ENCODE assay signal across 1 cellular context in the genomic region with DNA sequence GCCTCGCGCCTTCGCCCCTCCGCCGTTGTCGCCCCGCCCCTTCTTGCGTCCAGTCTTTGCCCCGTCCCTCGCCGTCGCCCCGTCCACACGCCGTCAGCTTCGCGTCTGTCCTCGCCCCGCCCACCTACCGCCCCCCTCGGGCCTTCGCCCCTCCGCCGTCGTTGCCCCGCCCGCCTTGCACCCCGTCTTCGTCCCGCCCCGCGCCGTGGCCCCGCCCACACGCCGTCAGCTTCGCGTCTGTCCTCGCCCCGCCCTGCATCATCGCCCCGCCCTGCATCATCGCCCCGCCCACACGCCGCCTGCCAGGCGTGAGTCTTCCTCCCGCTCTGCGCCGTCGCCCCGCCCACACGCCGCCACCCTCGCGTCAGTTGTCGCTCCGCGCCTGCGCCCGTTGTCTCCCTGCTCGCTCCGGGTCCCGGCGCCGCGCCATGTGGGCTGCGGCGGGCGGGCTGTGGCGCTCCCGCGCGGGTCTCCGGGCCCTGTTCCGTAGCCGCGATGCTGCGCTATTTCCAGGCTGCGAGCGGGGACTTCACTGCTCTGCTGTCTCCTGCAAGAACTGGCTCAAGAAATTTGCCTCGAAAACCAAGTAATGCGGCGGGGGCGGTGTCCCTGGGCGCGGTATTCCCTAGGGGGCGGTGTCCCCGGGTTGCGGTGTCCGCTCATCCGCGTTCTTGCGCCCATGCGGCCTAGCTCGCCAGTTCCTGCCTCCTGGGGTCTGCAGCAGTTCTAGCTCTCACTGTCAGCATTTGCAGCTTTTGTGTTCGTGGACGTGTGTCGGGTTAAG.
A peak's percentile ranks its signal among the peaks of the same experiment; 100 is the strongest.
TF ChIP-seq lines count a peak whose summit lies in the region.

A gene with protein sequence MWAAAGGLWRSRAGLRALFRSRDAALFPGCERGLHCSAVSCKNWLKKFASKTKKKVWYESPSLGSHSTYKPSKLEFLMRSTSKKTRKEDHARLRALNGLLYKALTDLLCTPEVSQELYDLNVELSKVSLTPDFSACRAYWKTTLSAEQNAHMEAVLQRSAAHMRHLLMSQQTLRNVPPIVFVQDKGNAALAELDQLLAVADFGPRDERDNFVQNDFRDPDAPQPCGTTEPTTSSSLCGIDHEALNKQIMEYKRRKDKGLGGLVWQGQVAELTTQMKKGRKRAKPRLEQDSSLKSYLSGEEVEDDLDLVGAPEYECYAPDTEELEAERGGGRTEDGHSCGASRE (plus strand): TSS at position 367 of the 784 bp plus-strand sequence. CDS start 62 bp downstream, at position 429.

TF ChIP-seq in HepG2, 621 proteins besides CTCF, POLR2A, EP300 and RAD21 (continued from another document and continues in another):
- TF ChIP-seq PRMT3 (CRISPR knock-in tag; IDR thresholded peaks at IDR 0.05; ENCODE audit: borderline replicate concordance, low read depth) (peak; percentile 77; the same call in 1 of the 2 replicates), ZNF512B (CRISPR knock-in tag; IDR thresholded peaks at IDR 0.05; ENCODE audit: borderline replicate concordance) (no peak), MBD4 (IDR thresholded peaks at IDR 0.05; ENCODE audit: borderline replicate concordance, low read length) (no peak), ETS1 (CRISPR knock-in tag; IDR thresholded peaks at IDR 0.05) (no peak), AGO1 (IDR thresholded peaks at IDR 0.05; ENCODE audit: low read depth, low read length, poor library complexity, severe bottlenecking) (peak; percentile 69), ZNF724P (CRISPR knock-in tag; IDR thresholded peaks at IDR 0.05; ENCODE audit: borderline replicate concordance) (no peak), DNMT1 (CRISPR knock-in tag; IDR thresholded peaks at IDR 0.05) (no peak), SMAD3 (CRISPR knock-in tag; IDR thresholded peaks at IDR 0.05) (peak; percentile 44; the same call in 1 of the 2 replicates), ZNF775 (CRISPR knock-in tag; IDR thresholded peaks at IDR 0.05; ENCODE audit: borderline replicate concordance) (no peak), ZNF572 (CRISPR knock-in tag; IDR thresholded peaks at IDR 0.05) (no peak), GMEB2 (CRISPR knock-in tag; IDR thresholded peaks at IDR 0.05; ENCODE audit: low read depth) (no peak; the same call in 1 of the 2 replicates), THAP7 (CRISPR knock-in tag; IDR thresholded peaks at IDR 0.05) (peak; percentile 49; the same call in 1 of the 2 replicates), DNMT3B (CRISPR knock-in tag; conservative IDR thresholded peaks at IDR 0.05) (no peak), ZSCAN31 (CRISPR knock-in tag; IDR thresholded peaks at IDR 0.05; ENCODE audit: low read depth) (no peak; the same call in 1 of the 2 replicates), KMT2A (CRISPR knock-in tag; IDR thresholded peaks at IDR 0.05) (peak; percentile 64), HMGXB4 (CRISPR knock-in tag; IDR thresholded peaks at IDR 0.05; ENCODE audit: borderline replicate concordance in 1 of 2, low read depth in 1 of 2) (peak; percentile 91 to 96), GTF3A (CRISPR knock-in tag; conservative IDR thresholded peaks at IDR 0.05) (no peak), ZNF460 (CRISPR knock-in tag; IDR thresholded peaks at IDR 0.05; ENCODE audit: borderline replicate concordance) (no peak), BCL3 (CRISPR knock-in tag; IDR thresholded peaks at IDR 0.05) (peak; percentile 90; the same call in 1 of the 2 replicates), ZSCAN25 (CRISPR knock-in tag; IDR thresholded peaks at IDR 0.05) (peak; percentile 39; the same call in 1 of the 2 replicates), CREB1 (IDR thresholded peaks at IDR 0.05) (peak; percentile 70), CREB1 (CRISPR knock-in tag; IDR thresholded peaks at IDR 0.05) (no peak), RBM22 (optimal IDR thresholded peaks at IDR 0.05; ENCODE audit: low read length) (no peak), TRIM24 (CRISPR knock-in tag; IDR thresholded peaks at IDR 0.05) (no peak), GLMP (CRISPR knock-in tag; IDR thresholded peaks at IDR 0.05; ENCODE audit: borderline replicate concordance) (no peak), MZF1 (CRISPR knock-in tag; IDR thresholded peaks at IDR 0.05; ENCODE audit: borderline replicate concordance) (no peak), AKAP8 (CRISPR knock-in tag; IDR thresholded peaks at IDR 0.05) (no peak), ELF4 (CRISPR knock-in tag; IDR thresholded peaks at IDR 0.05; ENCODE audit: borderline replicate concordance) (no peak; the same call in 1 of the 2 replicates), REPIN1 (CRISPR knock-in tag; IDR thresholded peaks at IDR 0.05; ENCODE audit: borderline replicate concordance, low read depth) (peak; percentile 69), MTF2 (CRISPR knock-in tag; IDR thresholded peaks at IDR 0.05; ENCODE audit: borderline replicate concordance) (peak; percentile 77; the same call in 1 of the 2 replicates), ZNF343 (CRISPR knock-in tag; IDR thresholded peaks at IDR 0.05) (peak; percentile 96), U2AF2 (IDR thresholded peaks at IDR 0.05; ENCODE audit: low read depth, low read length) (no peak), BCL6 (CRISPR knock-in tag; IDR thresholded peaks at IDR 0.05) (no peak; the same call in 1 of the 2 replicates), ZNF713 (CRISPR knock-in tag; IDR thresholded peaks at IDR 0.05) (no peak)
- TF ChIP-seq, protein P1, sequence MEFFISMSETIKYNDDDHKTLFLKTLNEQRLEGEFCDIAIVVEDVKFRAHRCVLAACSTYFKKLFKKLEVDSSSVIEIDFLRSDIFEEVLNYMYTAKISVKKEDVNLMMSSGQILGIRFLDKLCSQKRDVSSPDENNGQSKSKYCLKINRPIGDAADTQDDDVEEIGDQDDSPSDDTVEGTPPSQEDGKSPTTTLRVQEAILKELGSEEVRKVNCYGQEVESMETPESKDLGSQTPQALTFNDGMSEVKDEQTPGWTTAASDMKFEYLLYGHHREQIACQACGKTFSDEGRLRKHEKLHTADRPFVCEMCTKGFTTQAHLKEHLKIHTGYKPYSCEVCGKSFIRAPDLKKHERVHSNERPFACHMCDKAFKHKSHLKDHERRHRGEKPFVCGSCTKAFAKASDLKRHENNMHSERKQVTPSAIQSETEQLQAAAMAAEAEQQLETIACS (CRISPR knock-in tag; IDR thresholded peaks at IDR 0.05), result peak; percentile 50; the same call in 1 of the 2 replicates
- TF ChIP-seq, protein P2, sequence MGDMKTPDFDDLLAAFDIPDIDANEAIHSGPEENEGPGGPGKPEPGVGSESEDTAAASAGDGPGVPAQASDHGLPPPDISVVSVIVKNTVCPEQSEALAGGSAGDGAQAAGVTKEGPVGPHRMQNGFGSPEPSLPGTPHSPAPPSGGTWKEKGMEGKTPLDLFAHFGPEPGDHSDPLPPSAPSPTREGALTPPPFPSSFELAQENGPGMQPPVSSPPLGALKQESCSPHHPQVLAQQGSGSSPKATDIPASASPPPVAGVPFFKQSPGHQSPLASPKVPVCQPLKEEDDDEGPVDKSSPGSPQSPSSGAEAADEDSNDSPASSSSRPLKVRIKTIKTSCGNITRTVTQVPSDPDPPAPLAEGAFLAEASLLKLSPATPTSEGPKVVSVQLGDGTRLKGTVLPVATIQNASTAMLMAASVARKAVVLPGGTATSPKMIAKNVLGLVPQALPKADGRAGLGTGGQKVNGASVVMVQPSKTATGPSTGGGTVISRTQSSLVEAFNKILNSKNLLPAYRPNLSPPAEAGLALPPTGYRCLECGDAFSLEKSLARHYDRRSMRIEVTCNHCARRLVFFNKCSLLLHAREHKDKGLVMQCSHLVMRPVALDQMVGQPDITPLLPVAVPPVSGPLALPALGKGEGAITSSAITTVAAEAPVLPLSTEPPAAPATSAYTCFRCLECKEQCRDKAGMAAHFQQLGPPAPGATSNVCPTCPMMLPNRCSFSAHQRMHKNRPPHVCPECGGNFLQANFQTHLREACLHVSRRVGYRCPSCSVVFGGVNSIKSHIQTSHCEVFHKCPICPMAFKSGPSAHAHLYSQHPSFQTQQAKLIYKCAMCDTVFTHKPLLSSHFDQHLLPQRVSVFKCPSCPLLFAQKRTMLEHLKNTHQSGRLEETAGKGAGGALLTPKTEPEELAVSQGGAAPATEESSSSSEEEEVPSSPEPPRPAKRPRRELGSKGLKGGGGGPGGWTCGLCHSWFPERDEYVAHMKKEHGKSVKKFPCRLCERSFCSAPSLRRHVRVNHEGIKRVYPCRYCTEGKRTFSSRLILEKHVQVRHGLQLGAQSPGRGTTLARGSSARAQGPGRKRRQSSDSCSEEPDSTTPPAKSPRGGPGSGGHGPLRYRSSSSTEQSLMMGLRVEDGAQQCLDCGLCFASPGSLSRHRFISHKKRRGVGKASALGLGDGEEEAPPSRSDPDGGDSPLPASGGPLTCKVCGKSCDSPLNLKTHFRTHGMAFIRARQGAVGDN (CRISPR knock-in tag; IDR thresholded peaks at IDR 0.05), result peak; percentile 93
- TF ChIP-seq, protein P3, sequence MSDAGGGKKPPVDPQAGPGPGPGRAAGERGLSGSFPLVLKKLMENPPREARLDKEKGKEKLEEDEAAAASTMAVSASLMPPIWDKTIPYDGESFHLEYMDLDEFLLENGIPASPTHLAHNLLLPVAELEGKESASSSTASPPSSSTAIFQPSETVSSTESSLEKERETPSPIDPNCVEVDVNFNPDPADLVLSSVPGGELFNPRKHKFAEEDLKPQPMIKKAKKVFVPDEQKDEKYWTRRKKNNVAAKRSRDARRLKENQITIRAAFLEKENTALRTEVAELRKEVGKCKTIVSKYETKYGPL (CRISPR knock-in tag; IDR thresholded peaks at IDR 0.05), result 0 out of 2 replicates have a peak, but pooled peaks have one; percentile 22
